In genomic region chr18:5462227-5462626, GRCh38 we compare ENCODE assay signal across 18 cellular contexts.
"Had no signal": no experiment of that assay in that cellular context is flagged by ENCODE, and none has a peak within 500 bp of the region (broad histone marks: within the 10 kb centered on the region; RNA-seq: fewer than 3 reads in every experiment).

No MANE protein-coding gene starts in this region.

- H3K4me1 ChIP-seq: ascending aorta had no signal

- H3K4me3 ChIP-seq: ascending aorta, right atrium auricular region, thyroid gland had no signal

- ATAC-seq: activated CD4-positive, CD25-positive, alpha-beta regulatory T cell treated with anti-CD3 and anti-CD28 coated beads, Interleukin-2, amount 50 U/mL, for 24 hours; activated CD8-positive, alpha-beta memory T cell treated with anti-CD3 and anti-CD28 coated beads, Interleukin-2, amount 10 ng/mL, durations not matched to agents 7 days and 5 days; naive thymus-derived CD8-positive, alpha-beta T cell; stimulated activated memory B cell treated with anti-CD40 and anti-IgM and Interleukin-4, amounts not matched to agents 10 μg/mL and 1 μg/mL and 100 μg/mL, for 72 hours had no signal

- H3K9me3 Mint-ChIP-seq: activated CD4-positive, alpha-beta memory T cell treated with anti-CD3 and anti-CD28 coated beads for 36 hours; activated naive CD4-positive, alpha-beta T cell treated with anti-CD3 and anti-CD28 coated beads, Interleukin-2, amount 10 ng/mL, durations not matched to agents 7 days and 5 days; activated T-helper 2 cell treated with anti-CD3 and anti-CD28 coated beads, Interferon-gamma antibody, Interleukin-2, Interleukin-4, amounts not matched to agents 10 μg/mL and 5 μg/mL and 100 μg/mL, durations not matched to agents 14 hours and 24 hours and 36 hours; naive thymus-derived CD8-positive, alpha-beta T cell; stimulated activated memory B cell treated with anti-CD40 and anti-IgM and Interleukin-4, amounts not matched to agents 10 μg/mL and 1 μg/mL and 100 μg/mL, for 72 hours had no signal

- H3K36me3 Mint-ChIP-seq: activated CD4-positive, alpha-beta memory T cell treated with anti-CD3 and anti-CD28 coated beads for 36 hours; activated CD8-positive, alpha-beta memory T cell treated with anti-CD3 and anti-CD28 coated beads, Interleukin-2, amount 10 ng/mL, durations not matched to agents 7 days and 5 days; activated naive CD4-positive, alpha-beta T cell treated with anti-CD3 and anti-CD28 coated beads, Interleukin-2, amount 10 ng/mL, durations not matched to agents 7 days and 5 days; naive thymus-derived CD8-positive, alpha-beta T cell; stimulated activated memory B cell treated with anti-CD40 and anti-IgM and Interleukin-4, amounts not matched to agents 10 μg/mL and 1 μg/mL and 100 μg/mL, for 72 hours had no signal

- H3K36me3 ChIP-seq: ascending aorta, right atrium auricular region, thyroid gland had no signal

- H3K27me3 Mint-ChIP-seq: activated CD4-positive, alpha-beta memory T cell treated with anti-CD3 and anti-CD28 coated beads for 36 hours; activated naive CD4-positive, alpha-beta T cell treated with anti-CD3 and anti-CD28 coated beads, Interleukin-2, amount 10 ng/mL, durations not matched to agents 7 days and 5 days; stimulated activated memory B cell treated with anti-CD40 and anti-IgM and Interleukin-4, amounts not matched to agents 10 μg/mL and 1 μg/mL and 100 μg/mL, for 72 hours had no signal

- H3K27me3 ChIP-seq: ascending aorta, right atrium auricular region, thyroid gland had no signal

- H3K4me3 Mint-ChIP-seq: activated CD4-positive, alpha-beta memory T cell treated with anti-CD3 and anti-CD28 coated beads for 36 hours; activated CD8-positive, alpha-beta memory T cell treated with anti-CD3 and anti-CD28 coated beads, Interleukin-2, amount 10 ng/mL, durations not matched to agents 7 days and 5 days; activated naive CD4-positive, alpha-beta T cell treated with anti-CD3 and anti-CD28 coated beads, Interleukin-2, amount 10 ng/mL, durations not matched to agents 7 days and 5 days; naive thymus-derived CD8-positive, alpha-beta T cell; stimulated activated memory B cell treated with anti-CD40 and anti-IgM and Interleukin-4, amounts not matched to agents 10 μg/mL and 1 μg/mL and 100 μg/mL, for 72 hours had no signal

- H3K4me1 Mint-ChIP-seq: stimulated activated memory B cell treated with anti-CD40 and anti-IgM and Interleukin-4, amounts not matched to agents 10 μg/mL and 1 μg/mL and 100 μg/mL, for 72 hours had no signal

- H3K27ac Mint-ChIP-seq: activated CD4-positive, alpha-beta memory T cell treated with anti-CD3 and anti-CD28 coated beads for 36 hours; activated CD8-positive, alpha-beta memory T cell treated with anti-CD3 and anti-CD28 coated beads, Interleukin-2, amount 10 ng/mL, durations not matched to agents 7 days and 5 days; activated naive CD4-positive, alpha-beta T cell treated with anti-CD3 and anti-CD28 coated beads, Interleukin-2, amount 10 ng/mL, durations not matched to agents 7 days and 5 days; activated T-helper 2 cell treated with anti-CD3 and anti-CD28 coated beads, Interferon-gamma antibody, Interleukin-2, Interleukin-4, amounts not matched to agents 10 μg/mL and 5 μg/mL and 100 μg/mL, durations not matched to agents 14 hours and 24 hours and 36 hours; naive thymus-derived CD8-positive, alpha-beta T cell; stimulated activated memory B cell treated with anti-CD40 and anti-IgM and Interleukin-4, amounts not matched to agents 10 μg/mL and 1 μg/mL and 100 μg/mL, for 72 hours had no signal

- H3K27ac ChIP-seq: ascending aorta, epithelial cell of prostate, right atrium auricular region, thyroid gland had no signal

- DNase-seq: activated CD4-positive, alpha-beta memory T cell treated with anti-CD3 and anti-CD28 coated beads for 36 hours; activated CD8-positive, alpha-beta memory T cell treated with anti-CD3 and anti-CD28 coated beads, Interleukin-2, amount 10 ng/mL, durations not matched to agents 7 days and 5 days; activated naive CD4-positive, alpha-beta T cell treated with anti-CD3 and anti-CD28 coated beads, Interleukin-2, amount 10 ng/mL, durations not matched to agents 7 days and 5 days; activated T-cell treated with anti-CD3 and anti-CD28 coated beads, Interleukin-2, amount 50 U/mL, for 1 hour; dermis blood vessel endothelial cell; foreskin melanocyte; head of caudate nucleus; mesenchymal stem cell; naive thymus-derived CD8-positive, alpha-beta T cell; posterior cingulate gyrus; stimulated activated CD4-positive, alpha-beta T cell treated with anti-CD3 and anti-CD28 coated beads, Interleukin-2, amount 100 ng/mL, for 48 hours; thyroid gland had no signal

- H3K9me3 ChIP-seq: ascending aorta, right atrium auricular region, thyroid gland had no signal
